ENCODE assay signal across 7 cellular contexts in genomic region chr19:49929121-49929610, GRCh38. TPM values are rescaled to one million over a fixed set of nuclear protein-coding genes. Genes with fewer than 3 reads are reported as not detected.
A peak's percentile ranks its signal among the peaks of the same experiment; 100 is the strongest.
DNase-seq lines count a peak whose midpoint lies in the region; ATAC-seq, FAIRE-seq and TF ChIP-seq lines count a peak whose summit lies in the region.

A gene with protein sequence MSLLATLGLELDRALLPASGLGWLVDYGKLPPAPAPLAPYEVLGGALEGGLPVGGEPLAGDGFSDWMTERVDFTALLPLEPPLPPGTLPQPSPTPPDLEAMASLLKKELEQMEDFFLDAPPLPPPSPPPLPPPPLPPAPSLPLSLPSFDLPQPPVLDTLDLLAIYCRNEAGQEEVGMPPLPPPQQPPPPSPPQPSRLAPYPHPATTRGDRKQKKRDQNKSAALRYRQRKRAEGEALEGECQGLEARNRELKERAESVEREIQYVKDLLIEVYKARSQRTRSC (plus strand): TSS chr19:49929205. CDS start chr19:49930851, 1,646 bp downstream.
A gene with protein sequence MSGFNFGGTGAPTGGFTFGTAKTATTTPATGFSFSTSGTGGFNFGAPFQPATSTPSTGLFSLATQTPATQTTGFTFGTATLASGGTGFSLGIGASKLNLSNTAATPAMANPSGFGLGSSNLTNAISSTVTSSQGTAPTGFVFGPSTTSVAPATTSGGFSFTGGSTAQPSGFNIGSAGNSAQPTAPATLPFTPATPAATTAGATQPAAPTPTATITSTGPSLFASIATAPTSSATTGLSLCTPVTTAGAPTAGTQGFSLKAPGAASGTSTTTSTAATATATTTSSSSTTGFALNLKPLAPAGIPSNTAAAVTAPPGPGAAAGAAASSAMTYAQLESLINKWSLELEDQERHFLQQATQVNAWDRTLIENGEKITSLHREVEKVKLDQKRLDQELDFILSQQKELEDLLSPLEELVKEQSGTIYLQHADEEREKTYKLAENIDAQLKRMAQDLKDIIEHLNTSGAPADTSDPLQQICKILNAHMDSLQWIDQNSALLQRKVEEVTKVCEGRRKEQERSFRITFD (minus strand): TSS chr19:49929504. CDS start chr19:49909807, 19,697 bp downstream.

- peak within 1 kb of the TSS; percentile 98 for H3K27ac ChIP-seq in hepatocyte

- H3K27me3 ChIP-seq in hepatocyte, result no peaks in the 10 kb centered on the region

- WGBS in hepatocyte (ENCODE audit: low lambda C conversion rate, missing lambda C conversion rate), result under 1% methylated on average over 38 of the region's 48 CpGs

- intact Hi-C loops in sciatic nerve (cut with DNase I), result no loop called here

- no peak for FAIRE-seq in GM18507 (lab: Jason Lieb, UNC)

- TF ChIP-seq CTCF in astrocyte of the cerebellum (IDR thresholded peaks at IDR 0.05; ENCODE audit: low read depth, low read length, missing control alignments) (no peak), hepatocyte (IDR thresholded peaks at IDR 0.05; ENCODE audit: poor library complexity) (no peak)

- H3K4me1 ChIP-seq in hepatocyte (ENCODE audit: insufficient read depth), result peaks cover 8% of the 10 kb centered on the region

- H3K4me2 ChIP-seq in hepatocyte, result peak within 1 kb of the TSS; percentile 84

- H3K4me3 ChIP-seq in astrocyte of the cerebellum (ENCODE audit: low read depth, low read length), result peak within 1 kb of the TSS; percentile 65
- peak within 1 kb of the TSS; percentile 80 for H3K4me3 ChIP-seq in hepatocyte

- DNase-seq in GM18507 (ENCODE audit: extremely low spot score, insufficient read length, low read depth), result peak; percentile 91
- peak; percentile 96 for DNase-seq in NCI-H187 treated with DMSO at 0.1 percent for 48 hours (lab: John Stamatoyannopoulos, UW)
- DNase-seq in T1000 (lab: John Stamatoyannopoulos, UW), result peak; percentile 91
- no peak for DNase-seq in astrocyte of the cerebellum (ENCODE audit: low read depth)
- DNase-seq in hepatocyte (ENCODE audit: low spot score), result peak; percentile 96
- peak; percentile 96 for DNase-seq in sciatic nerve (ENCODE audit: low spot score)

- H2AFZ ChIP-seq in hepatocyte, result peak within 1 kb of the TSS; percentile 91

- no peaks in the 10 kb centered on the region for H3K9me2 ChIP-seq in hepatocyte (replicated peaks; ENCODE audit: insufficient read depth)

- ATAC-seq in HG02943 (IDR thresholded peaks at IDR 0.05; ENCODE audit: low read depth, unreplicated experiment) (peak; percentile 49), sciatic nerve (peak; percentile 87)

- peaks cover 40% of the 10 kb centered on the region for H3K79me2 ChIP-seq in hepatocyte

- H4K20me1 ChIP-seq in hepatocyte (ENCODE audit: insufficient read depth, poor library complexity, severe bottlenecking), result no peaks in the 10 kb centered on the region

- in situ Hi-C loops in astrocyte of the cerebellum (cut with HindIII; ENCODE audit: low sequenced_read_pairs), result no loop called here

- no peaks in the 10 kb centered on the region for H3K9me3 ChIP-seq in hepatocyte (ENCODE audit: low read depth)

- no peaks in the 10 kb centered on the region for H3K36me3 ChIP-seq in hepatocyte (replicated peaks; ENCODE audit: insufficient read depth, low read depth)

RNA-seq across cellular contexts. Expression of the first gene that starts in this region (rescaled TPM):
- total RNA-seq in hepatocyte (19.8 and 34.4 TPM in 2 replicates), sciatic nerve (26.0 TPM)
- polyA plus RNA-seq in hepatocyte, result 16.1 and 23.8 TPM in 2 replicates

RNA-seq across cellular contexts. Expression of the second gene that starts in this region (rescaled TPM):
- total RNA-seq in hepatocyte (21.3 and 33.8 TPM in 2 replicates), sciatic nerve (37.4 TPM)
- 33.5 and 34.0 TPM in 2 replicates for polyA plus RNA-seq in hepatocyte
